In the genomic region with DNA sequence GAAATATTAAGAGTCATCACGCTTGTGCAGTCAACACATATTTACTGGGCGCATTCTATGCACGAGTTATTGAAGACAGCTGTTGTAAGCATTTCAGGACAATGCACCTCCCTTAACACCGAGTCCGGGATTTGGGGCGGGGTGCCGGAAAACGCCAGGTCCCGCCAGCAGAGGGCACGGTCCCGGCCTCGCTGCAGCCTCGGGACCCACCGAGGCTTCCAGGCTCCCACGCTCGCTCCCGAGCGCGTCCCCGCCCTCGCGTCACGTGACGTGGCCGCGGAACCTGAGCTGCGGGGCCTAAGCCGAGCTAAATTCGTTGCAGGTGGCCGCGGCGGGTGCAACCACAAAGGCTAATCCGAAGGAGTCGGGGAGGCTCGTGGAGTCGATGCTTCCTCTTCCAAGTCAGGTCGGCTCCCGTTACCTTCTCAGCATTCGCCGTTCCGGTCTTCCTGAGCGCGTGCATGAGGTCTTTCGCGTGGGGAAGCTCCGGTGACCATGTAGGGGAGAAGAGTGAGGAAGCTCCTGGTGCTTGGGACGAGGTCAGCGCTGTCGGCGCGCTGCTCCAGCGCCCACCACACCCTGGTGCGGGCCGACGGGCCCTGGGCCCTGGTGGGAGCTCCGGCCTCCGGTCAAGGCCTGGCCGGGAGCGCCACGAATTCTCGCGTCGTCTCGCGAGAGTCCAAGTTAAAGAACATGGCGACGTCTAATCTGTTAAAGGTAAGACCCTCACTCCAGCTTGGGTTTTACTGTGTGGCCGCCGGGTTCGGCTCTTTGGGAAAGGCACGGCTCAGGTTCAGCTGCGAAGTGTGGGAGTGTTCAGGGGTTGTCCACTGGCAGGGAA, we compare ENCODE assay signal across 8 cellular contexts. TPM values are rescaled to one million over a fixed set of nuclear protein-coding genes. Genes with fewer than 3 reads are reported as not detected.
DNase-seq lines count a peak whose midpoint lies in the region; ATAC-seq and TF ChIP-seq lines count a peak whose summit lies in the region.

Gene CUL5 (plus strand): TSS at position 243 of the 841 bp plus-strand sequence. CDS start 451 bp downstream, at position 694.

- H3K27ac ChIP-seq in GM23338 (ENCODE audit: low read depth), result peak within 1 kb of the TSS; percentile 95

- H3K9me2 ChIP-seq in GM23338 (ENCODE audit: insufficient read depth), result no peaks in the 10 kb centered on the region

- peaks cover 9% of the 10 kb centered on the region; the same call in 1 of the 2 replicates for H4K20me1 ChIP-seq in GM23338 (replicated peaks; ENCODE audit: insufficient read depth)

- no peaks in the 10 kb centered on the region for H3K27me3 ChIP-seq in GM23338 (ENCODE audit: insufficient read depth)

- H3K27me3 Mint-ChIP-seq in GM23338 (ENCODE audit: insufficient read depth, low read depth, poor library complexity) (peaks cover 4% of the 10 kb centered on the region), nephron (ENCODE audit: low read depth) (no peaks in the 10 kb centered on the region)
- H3K27me3 Mint-ChIP-seq in activated T-helper 2 cell treated with anti-CD3 and anti-CD28 coated beads, Interferon-gamma antibody, Interleukin-2, Interleukin-4, amounts not matched to agents 10 μg/mL and 5 μg/mL and 100 μg/mL, durations not matched to agents 14 hours and 24 hours and 36 hours (ENCODE audit: low read depth), result no peaks in the 10 kb centered on the region
- no peaks in the 10 kb centered on the region for H3K27me3 Mint-ChIP-seq in stimulated activated naive CD8-positive, alpha-beta T cell treated with anti-CD3 and anti-CD28 coated beads, Interleukin-15, Interleukin-2, amounts not matched to agents 100 ng/mL and 50 ng/mL, for 24 hours

- H3F3A ChIP-seq in GM23338 (replicated peaks; ENCODE audit: low read depth), result no peaks in the 10 kb centered on the region

- peaks cover 12% of the 10 kb centered on the region for H3K4me1 Mint-ChIP-seq in GM23338
- H3K4me1 Mint-ChIP-seq in activated T-helper 2 cell treated with anti-CD3 and anti-CD28 coated beads, Interferon-gamma antibody, Interleukin-2, Interleukin-4, amounts not matched to agents 10 μg/mL and 5 μg/mL and 100 μg/mL, durations not matched to agents 14 hours and 24 hours and 36 hours (ENCODE audit: low read depth), result peaks cover 16% of the 10 kb centered on the region
- peaks cover 6% of the 10 kb centered on the region for H3K4me1 Mint-ChIP-seq in nephron
- peaks cover 15% of the 10 kb centered on the region for H3K4me1 Mint-ChIP-seq in stimulated activated naive CD8-positive, alpha-beta T cell treated with anti-CD3 and anti-CD28 coated beads, Interleukin-15, Interleukin-2, amounts not matched to agents 100 ng/mL and 50 ng/mL, for 24 hours (ENCODE audit: low read depth)

- peak within 1 kb of the TSS; percentile 100 for H2AFZ ChIP-seq in GM23338

- H3K4me3 Mint-ChIP-seq in GM23338 (peak within 1 kb of the TSS; percentile 98), nephron (peak within 1 kb of the TSS; percentile 97 to 100 (median 100))
- H3K4me3 Mint-ChIP-seq in activated T-helper 2 cell treated with anti-CD3 and anti-CD28 coated beads, Interferon-gamma antibody, Interleukin-2, Interleukin-4, amounts not matched to agents 10 μg/mL and 5 μg/mL and 100 μg/mL, durations not matched to agents 14 hours and 24 hours and 36 hours (ENCODE audit: low read depth), result peak within 1 kb of the TSS; percentile 91
- H3K4me3 Mint-ChIP-seq in stimulated activated naive CD8-positive, alpha-beta T cell treated with anti-CD3 and anti-CD28 coated beads, Interleukin-15, Interleukin-2, amounts not matched to agents 100 ng/mL and 50 ng/mL, for 24 hours, result peak within 1 kb of the TSS; percentile 96

- peak within 1 kb of the TSS; percentile 96 for H3K4me2 ChIP-seq in GM23338

- H3K79me2 ChIP-seq in GM23338 (replicated peaks; ENCODE audit: insufficient read depth), result peaks cover 50% of the 10 kb centered on the region

- intact Hi-C loops in activated T-helper 2 cell treated with anti-CD3 and anti-CD28 coated beads, Interferon-gamma antibody, Interleukin-2, Interleukin-4, amounts not matched to agents 10 μg/mL and 5 μg/mL and 100 μg/mL, durations not matched to agents 14 hours and 24 hours and 36 hours (cut with micrococcal nuclease), result loop anchor here (1.0 to 5.0 kb wide), 6 partner anchors 151 to 648 kb away; partner anchors contain the start of genes ALKBH8, ATM, C11orf65 and NPAT

- H3K9me3 Mint-ChIP-seq in GM23338 (no peaks in the 10 kb centered on the region), nephron (no peaks in the 10 kb centered on the region)
- H3K9me3 Mint-ChIP-seq in activated T-helper 2 cell treated with anti-CD3 and anti-CD28 coated beads, Interferon-gamma antibody, Interleukin-2, Interleukin-4, amounts not matched to agents 10 μg/mL and 5 μg/mL and 100 μg/mL, durations not matched to agents 14 hours and 24 hours and 36 hours, result no peaks in the 10 kb centered on the region
- no peaks in the 10 kb centered on the region for H3K9me3 Mint-ChIP-seq in stimulated activated naive CD8-positive, alpha-beta T cell treated with anti-CD3 and anti-CD28 coated beads, Interleukin-15, Interleukin-2, amounts not matched to agents 100 ng/mL and 50 ng/mL, for 24 hours

- no peaks in the 10 kb centered on the region for H3K36me3 Mint-ChIP-seq in GM23338 (ENCODE audit: low read depth)
- peaks cover 17% of the 10 kb centered on the region for H3K36me3 Mint-ChIP-seq in activated T-helper 2 cell treated with anti-CD3 and anti-CD28 coated beads, Interferon-gamma antibody, Interleukin-2, Interleukin-4, amounts not matched to agents 10 μg/mL and 5 μg/mL and 100 μg/mL, durations not matched to agents 14 hours and 24 hours and 36 hours (ENCODE audit: low read depth)
- H3K36me3 Mint-ChIP-seq in nephron (ENCODE audit: low read depth), result no peaks in the 10 kb centered on the region
- peaks cover 7% of the 10 kb centered on the region for H3K36me3 Mint-ChIP-seq in stimulated activated naive CD8-positive, alpha-beta T cell treated with anti-CD3 and anti-CD28 coated beads, Interleukin-15, Interleukin-2, amounts not matched to agents 100 ng/mL and 50 ng/mL, for 24 hours (ENCODE audit: low read depth)

- no peaks in the 10 kb centered on the region for H3K36me3 ChIP-seq in GM23338 (ENCODE audit: insufficient read depth)

- DNase-seq in ELR (ENCODE audit: low read depth) (peak; percentile 91), GM23338 (ENCODE audit: low spot score) (peak; percentile 91), LHCN-M2 (ENCODE audit: low read depth) (peak; percentile 93), RPMI7951 (ENCODE audit: low read depth) (peak; percentile 88), fibroblast of peridontal ligament (ENCODE audit: extremely low read depth) (peak; percentile 92)
- DNase-seq in activated T-helper 2 cell treated with anti-CD3 and anti-CD28 coated beads, Interferon-gamma antibody, Interleukin-2, Interleukin-4, amounts not matched to agents 10 μg/mL and 5 μg/mL and 100 μg/mL, durations not matched to agents 14 hours and 24 hours and 36 hours (ENCODE audit: low spot score), result peak; percentile 86

- TF ChIP-seq CTCF in GM23338 (conservative IDR thresholded peaks at IDR 0.05; ENCODE audit: low read depth in 2 of 2) (peak; percentile 81 to 89), nephron (IDR thresholded peaks at IDR 0.05; ENCODE audit: unreplicated experiment in 3 of 3) (peak; percentile 88 to 96 (median 94))

- peak within 1 kb of the TSS; percentile 97 for H3K27ac Mint-ChIP-seq in GM23338
- H3K27ac Mint-ChIP-seq in activated T-helper 2 cell treated with anti-CD3 and anti-CD28 coated beads, Interferon-gamma antibody, Interleukin-2, Interleukin-4, amounts not matched to agents 10 μg/mL and 5 μg/mL and 100 μg/mL, durations not matched to agents 14 hours and 24 hours and 36 hours, result peak within 1 kb of the TSS; percentile 94
- H3K27ac Mint-ChIP-seq in nephron, result peak within 1 kb of the TSS; percentile 97 to 100 (median 100)
- H3K27ac Mint-ChIP-seq in stimulated activated naive CD8-positive, alpha-beta T cell treated with anti-CD3 and anti-CD28 coated beads, Interleukin-15, Interleukin-2, amounts not matched to agents 100 ng/mL and 50 ng/mL, for 24 hours, result peak within 1 kb of the TSS; percentile 94

- peak; percentile 90 for ATAC-seq in GM23338

- H3K4me3 ChIP-seq in GM23338, result peak within 1 kb of the TSS; percentile 99

- peaks cover 20% of the 10 kb centered on the region for H3K4me1 ChIP-seq in GM23338 (ENCODE audit: insufficient read depth)

TF ChIP-seq in GM23338, 12 proteins besides CTCF, POLR2A, EP300 and RAD21 (continues in another document):
- no peak for TF ChIP-seq ZNF114 (CRISPR knock-in tag; IDR thresholded peaks at IDR 0.05)

RNA-seq across cellular contexts. Expression of gene CUL5, which starts in this region (rescaled TPM):
- total RNA-seq in GM23338 (2014; rRNA removed; shearing (Covaris generic)), result 23.2 and 26.0 TPM in 2 replicates
- 31.5 and 40.9 TPM in 2 replicates for polyA plus RNA-seq in GM23338 (2016; fragmentation: Nextera tagmentation; extraction: Ambion mirVana)
- total RNA-seq in LHCN-M2 (2014; rRNA removed), result 26.2 and 30.0 TPM in 2 replicates
- 6.8 TPM for polyA plus RNA-seq in LHCN-M2 (2012)
- 32.3 and 33.0 TPM in 2 replicates for total RNA-seq in RPMI7951 (2014; rRNA removed; shearing (Covaris generic))
- total RNA-seq in activated T-helper 2 cell treated with anti-CD3 and anti-CD28 coated beads, Interferon-gamma antibody, Interleukin-2, Interleukin-4, amounts not matched to agents 10 μg/mL and 5 μg/mL and 100 μg/mL, durations not matched to agents 14 hours and 24 hours and 36 hours, result 33.7 and 34.2 TPM in 2 replicates

Comparison
In these comparisons a context has a peak if more than half of its experiments do, and no peak if none do; other contexts are left out.
1. Peak in every context shown above with its lines: DNase-seq, ATAC-seq, H3K4me3 ChIP-seq and H3K27ac ChIP-seq.